Comparison of ENCODE assay signal across 9 cellular contexts in the genomic region with DNA sequence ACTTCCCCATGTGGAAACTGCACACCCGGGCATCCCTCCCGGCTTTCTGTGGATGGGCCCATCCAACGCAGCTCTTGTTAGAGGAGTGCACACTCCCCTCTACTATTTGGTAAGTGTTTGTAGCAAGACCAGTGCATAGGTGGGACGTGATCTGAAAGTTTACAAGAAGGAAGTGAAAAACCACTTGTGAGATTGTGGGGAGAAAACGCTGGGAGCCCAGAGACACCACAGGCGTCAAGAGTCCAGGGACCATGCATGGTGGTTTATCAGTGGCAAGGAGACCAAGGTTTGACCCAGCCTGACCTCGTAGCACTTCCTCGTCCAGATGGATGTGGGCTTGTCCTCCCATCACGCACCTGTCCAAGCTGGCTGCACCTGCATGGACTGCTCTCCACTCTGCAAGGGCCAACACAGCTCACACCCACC. TPM values are rescaled to one million over a fixed set of nuclear protein-coding genes. Genes with fewer than 3 reads are reported as not detected.
DNase-seq lines count a peak whose midpoint lies in the region; ATAC-seq, FAIRE-seq and TF ChIP-seq lines count a peak whose summit lies in the region.
"Had no signal": no experiment of that assay in that cellular context is flagged by ENCODE, and none has a peak within 500 bp of the region (broad histone marks: within the 10 kb centered on the region; RNA-seq: fewer than 3 reads in every experiment).

No MANE protein-coding gene starts in this region.

- H3K4me3 ChIP-seq in trophoblast cell (ENCODE audit: low read depth, low read length) (peak overlapping the region; percentile 33), transverse colon (no peak overlapping the region)
- H3K4me3 ChIP-seq: ascending aorta had no signal

- no peak overlapping the region for H3K14ac ChIP-seq in trophoblast cell (ENCODE audit: low read length)

- TF ChIP-seq POLR2A in transverse colon (IDR thresholded peaks at IDR 0.05) = no peak

- no peak overlapping the region for H4K12ac ChIP-seq in trophoblast cell (ENCODE audit: low read depth, low read length)

- no peak for FAIRE-seq in GM19239 (lab: Jason Lieb, UNC)

- no peak overlapping the region for H4K8ac ChIP-seq in trophoblast cell (ENCODE audit: low read depth, low read length)

- no peaks in the 10 kb centered on the region for H3K79me1 ChIP-seq in trophoblast cell (ENCODE audit: low read length)

- no peaks in the 10 kb centered on the region for H3K79me2 ChIP-seq in trophoblast cell (ENCODE audit: control insufficient read depth, insufficient read depth, low read length, poor library complexity)

- H3K36me3 ChIP-seq in trophoblast cell (ENCODE audit: control insufficient read depth in 1 of 2, insufficient read depth in 2 of 2, low read length in 2 of 2) = no peaks in the 10 kb centered on the region
- H3K36me3 ChIP-seq in transverse colon = no peaks in the 10 kb centered on the region
- H3K36me3 ChIP-seq: ascending aorta had no signal

- no peak overlapping the region for H3K27ac ChIP-seq in trophoblast cell (ENCODE audit: low read depth, low read length)
- no peak overlapping the region for H3K27ac ChIP-seq in transverse colon
- H3K27ac ChIP-seq: ascending aorta had no signal

- DNase-seq in GM19239 (ENCODE audit: insufficient read length, low spot score) (peak; percentile 17), SKM-1 (lab: John Stamatoyannopoulos, UW; ENCODE audit: unreplicated experiment) (peak; percentile 55), trophoblast cell (no peak), Kasumi-1 (lab: John Stamatoyannopoulos, UW) (no peak), LoVo (ENCODE audit: low spot score) (no peak), transverse colon (no peak)
- DNase-seq: stimulated activated CD4-positive, alpha-beta T cell treated with anti-CD3 and anti-CD28 coated beads, Interleukin-4, amount 100 ng/mL, for 24 hours had no signal

- no peak overlapping the region for H2BK120ac ChIP-seq in trophoblast cell (ENCODE audit: insufficient read depth, low read length, poor library complexity)

- TF ChIP-seq EP300 in transverse colon (IDR thresholded peaks at IDR 0.05; ENCODE audit: low read depth) = no peak

- intact Hi-C loops in transverse colon (cut with DNase I; ENCODE audit: low total_unique reads) = no loop called here

- no peak overlapping the region for H3K4me2 ChIP-seq in trophoblast cell (ENCODE audit: low read length)

- no peak overlapping the region for H2BK12ac ChIP-seq in trophoblast cell (ENCODE audit: low read length)

- H2AK5ac ChIP-seq in trophoblast cell (ENCODE audit: low read length) = no peak overlapping the region

- TF ChIP-seq CTCF in transverse colon (IDR thresholded peaks at IDR 0.05) = no peak

- H3K9me3 ChIP-seq in trophoblast cell (ENCODE audit: insufficient read depth, low read depth, low read length) (no peaks in the 10 kb centered on the region), transverse colon (no peaks in the 10 kb centered on the region)
- H3K9me3 ChIP-seq: ascending aorta had no signal

- WGBS in trophoblast cell (ENCODE audit: extremely low coverage, insufficient coverage, insufficient read length) = no CpG with 5 or more reads among the region's 9 CpGs
- 75 to 80% methylated on average over 6 to 9 of the region's 9 CpGs for WGBS in transverse colon (ENCODE audit: low coverage in 1 of 2), 2 donors

- in situ Hi-C loops in transverse colon (cut with MboI; ENCODE audit: low pct_ligation_motif_present in 1 of 4, low pct_unique_long_range_greater_than_20kb in 1 of 4, low sequenced_read_pairs in 3 of 4) = no loop called here

- H3K9ac ChIP-seq in trophoblast cell (ENCODE audit: low read length) = no peak overlapping the region

- no peak overlapping the region for H4K91ac ChIP-seq in trophoblast cell (ENCODE audit: low read depth, low read length)

- H3K4ac ChIP-seq in trophoblast cell (ENCODE audit: low read depth, low read length) = no peak overlapping the region

- no peaks in the 10 kb centered on the region for H3K27me3 ChIP-seq in trophoblast cell (ENCODE audit: insufficient read depth, low read length)
- no peaks in the 10 kb centered on the region for H3K27me3 ChIP-seq in transverse colon
- H3K27me3 ChIP-seq: ascending aorta had no signal

- ATAC-seq in HG02759 (IDR thresholded peaks at IDR 0.05; ENCODE audit: unreplicated experiment) = peak; percentile 91

- no peak overlapping the region for H2BK5ac ChIP-seq in trophoblast cell (ENCODE audit: low read depth, low read length, poor library complexity)

- no peak overlapping the region for H2AFZ ChIP-seq in trophoblast cell (ENCODE audit: insufficient read depth, low read length, poor library complexity)

- no peak overlapping the region for H3K23ac ChIP-seq in trophoblast cell (ENCODE audit: low read length)

- H3K4me1 ChIP-seq in trophoblast cell (ENCODE audit: control insufficient read depth in 1 of 2, insufficient read depth in 2 of 2, low read length in 2 of 2) (peaks cover 0 to 2% of the 10 kb centered on the region in 2 experiments), transverse colon (peaks cover 0 to 5% (median 0%) of the 10 kb centered on the region in 4 donors)

- H3K18ac ChIP-seq in trophoblast cell (ENCODE audit: low read length) = no peak overlapping the region

RNA-seq across cellular contexts. Expression of gene ATP10A, which starts 51.6 kb away (rescaled TPM):
- polyA plus RNA-seq in trophoblast cell (2013) = 0.07 and 0.18 TPM in 2 replicates
- 1 to 10 TPM; 1.4 to 10.0 (median 3.6) TPM for total RNA-seq in transverse colon

Comparison
In these comparisons a context has a peak if more than half of its experiments do, and no peak if none do; other contexts are left out.
1. DNase-seq: peak in GM19239 (single experiment) and SKM-1 (single experiment); none in trophoblast cell (0 of 2), Kasumi-1 (0 of 2), LoVo (single experiment) and transverse colon (single experiment).